ENCODE assay signal across 22 cellular contexts in genomic region chr6:45105170-45105820, GRCh38.
A peak's percentile ranks its signal among the peaks of the same experiment; 100 is the strongest.
DNase-seq lines count a peak whose midpoint lies in the region; TF ChIP-seq lines count a peak whose summit lies in the region.
"Had no signal": no experiment of that assay in that cellular context is flagged by ENCODE, and none has a peak within 500 bp of the region (broad histone marks: within the 10 kb centered on the region; RNA-seq: fewer than 3 reads in every experiment).

No MANE protein-coding gene starts in this region.

- H3K4me3 ChIP-seq in astrocyte of the spinal cord (ENCODE audit: low read depth, low read length) = no peak overlapping the region
- H3K4me3 ChIP-seq: A549, body of pancreas, GM12878, SK-N-MC, testis had no signal

- in situ Hi-C loops in astrocyte of the spinal cord (cut with HindIII; ENCODE audit: low sequenced_read_pairs) = no loop called here

- TF ChIP-seq CTCF in astrocyte of the spinal cord (IDR thresholded peaks at IDR 0.05; ENCODE audit: low read depth, low read length) = no peak

- DNase-seq in Daoy (ENCODE audit: low read depth) (peak; percentile 39), HS-5 (ENCODE audit: low read depth) (peak; percentile 16), astrocyte of the spinal cord (ENCODE audit: low read depth, low spot score) (peak; percentile 73), non-pigmented ciliary epithelial cell (ENCODE audit: low read depth) (peak; percentile 38), NOMO-1 treated with DMSO at 0.1 percent for 48 hours (lab: John Stamatoyannopoulos, UW; ENCODE audit: unreplicated experiment) (no peak), SW480 (ENCODE audit: low spot score) (no peak), KG1 (lab: John Stamatoyannopoulos, UW) (no peak)
- DNase-seq in stimulated activated CD4-positive, alpha-beta T cell treated with anti-CD3 and anti-CD28 coated beads, Interleukin-15, amount 100 ng/mL, for 24 hours = no peak
- DNase-seq: activated B cell treated with CpG ODN at 0.5 μM for 24 hours; activated naive CD8-positive, alpha-beta T cell treated with anti-CD3 and anti-CD28 coated beads, Interleukin-2, amount 50 U/mL, for 24 hours; activated T-cell treated with anti-CD3 and anti-CD28 coated beads, Interleukin-2, amount 50 U/mL, for 72 hours; body of pancreas; glutamatergic neuron; NCI-H1092 treated with DMSO at 0.1 percent for 48 hours; NCI-H187 treated with DMSO at 0.1 percent for 48 hours; NCI-H2171; NCI-H510A; stimulated activated naive CD4-positive, alpha-beta T cell; testis had no signal

Comparison
In these comparisons a context has a peak if more than half of its experiments do, and no peak if none do; other contexts are left out.
1. DNase-seq: peak in Daoy (single experiment), HS-5 (single experiment), astrocyte of the spinal cord (single experiment) and non-pigmented ciliary epithelial cell (single experiment); none in NOMO-1 treated with DMSO at 0.1 percent for 48 hours (single experiment), SW480 (single experiment), KG1 (single experiment) and stimulated activated CD4-positive, alpha-beta T cell treated with anti-CD3 and anti-CD28 coated beads, Interleukin-15, amount 100 ng/mL, for 24 hours (single experiment).